1 cellular context compared by ENCODE assay signal in the genomic region with DNA sequence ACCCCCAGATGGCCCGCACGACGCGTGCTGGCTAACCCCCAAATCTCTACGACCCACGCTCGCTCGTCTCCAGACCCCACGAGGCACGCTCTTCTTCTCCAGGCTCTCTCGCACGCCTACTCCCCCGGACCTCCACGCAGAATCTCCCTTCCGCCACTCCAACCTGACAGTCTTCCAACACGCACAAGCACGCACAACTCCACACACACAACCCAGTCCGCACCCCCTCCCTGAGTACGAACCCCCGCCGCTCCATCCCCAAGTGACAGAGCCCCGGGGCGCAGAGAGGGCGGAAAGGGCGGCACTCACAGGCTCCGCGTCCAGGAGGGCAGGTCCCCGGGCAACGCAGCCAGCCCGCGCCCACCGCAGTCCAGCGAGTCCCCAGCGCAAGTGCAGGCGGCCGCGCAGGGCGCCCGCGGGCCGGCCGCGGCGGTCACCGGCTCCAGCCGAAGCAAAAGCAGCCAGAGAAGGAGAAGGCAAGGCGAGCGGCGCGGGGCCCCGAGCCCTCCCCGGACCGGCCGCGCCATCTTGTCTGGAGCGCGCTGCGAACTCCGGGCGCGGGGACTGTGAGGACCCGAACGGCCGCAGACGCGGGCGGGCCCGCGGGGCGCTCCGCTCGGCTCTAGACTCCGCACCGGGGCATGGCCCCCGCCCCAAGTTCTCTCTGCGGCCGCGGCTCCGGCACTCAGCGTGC.
TF ChIP-seq lines count a peak whose summit lies in the region.

No MANE protein-coding gene starts in this region.

TF ChIP-seq in HepG2, 621 proteins besides CTCF, POLR2A, EP300 and RAD21 (continued from another document and continues in another):
- TF ChIP-seq, protein P1, sequence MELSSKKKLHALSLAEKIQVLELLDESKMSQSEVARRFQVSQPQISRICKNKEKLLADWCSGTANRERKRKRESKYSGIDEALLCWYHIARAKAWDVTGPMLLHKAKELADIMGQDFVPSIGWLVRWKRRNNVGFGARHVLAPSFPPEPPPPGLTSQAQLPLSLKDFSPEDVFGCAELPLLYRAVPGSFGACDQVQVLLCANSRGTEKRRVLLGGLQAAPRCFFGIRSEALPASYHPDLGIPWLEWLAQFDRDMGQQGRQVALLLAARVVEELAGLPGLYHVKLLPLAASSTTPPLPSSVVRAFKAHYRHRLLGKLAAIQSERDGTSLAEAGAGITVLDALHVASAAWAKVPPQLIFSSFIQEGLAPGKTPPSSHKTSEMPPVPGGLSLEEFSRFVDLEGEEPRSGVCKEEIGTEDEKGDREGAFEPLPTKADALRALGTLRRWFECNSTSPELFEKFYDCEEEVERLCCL (CRISPR knock-in tag; IDR thresholded peaks at IDR 0.05; ENCODE audit: borderline replicate concordance) = no peak
- TF ChIP-seq, protein P2, sequence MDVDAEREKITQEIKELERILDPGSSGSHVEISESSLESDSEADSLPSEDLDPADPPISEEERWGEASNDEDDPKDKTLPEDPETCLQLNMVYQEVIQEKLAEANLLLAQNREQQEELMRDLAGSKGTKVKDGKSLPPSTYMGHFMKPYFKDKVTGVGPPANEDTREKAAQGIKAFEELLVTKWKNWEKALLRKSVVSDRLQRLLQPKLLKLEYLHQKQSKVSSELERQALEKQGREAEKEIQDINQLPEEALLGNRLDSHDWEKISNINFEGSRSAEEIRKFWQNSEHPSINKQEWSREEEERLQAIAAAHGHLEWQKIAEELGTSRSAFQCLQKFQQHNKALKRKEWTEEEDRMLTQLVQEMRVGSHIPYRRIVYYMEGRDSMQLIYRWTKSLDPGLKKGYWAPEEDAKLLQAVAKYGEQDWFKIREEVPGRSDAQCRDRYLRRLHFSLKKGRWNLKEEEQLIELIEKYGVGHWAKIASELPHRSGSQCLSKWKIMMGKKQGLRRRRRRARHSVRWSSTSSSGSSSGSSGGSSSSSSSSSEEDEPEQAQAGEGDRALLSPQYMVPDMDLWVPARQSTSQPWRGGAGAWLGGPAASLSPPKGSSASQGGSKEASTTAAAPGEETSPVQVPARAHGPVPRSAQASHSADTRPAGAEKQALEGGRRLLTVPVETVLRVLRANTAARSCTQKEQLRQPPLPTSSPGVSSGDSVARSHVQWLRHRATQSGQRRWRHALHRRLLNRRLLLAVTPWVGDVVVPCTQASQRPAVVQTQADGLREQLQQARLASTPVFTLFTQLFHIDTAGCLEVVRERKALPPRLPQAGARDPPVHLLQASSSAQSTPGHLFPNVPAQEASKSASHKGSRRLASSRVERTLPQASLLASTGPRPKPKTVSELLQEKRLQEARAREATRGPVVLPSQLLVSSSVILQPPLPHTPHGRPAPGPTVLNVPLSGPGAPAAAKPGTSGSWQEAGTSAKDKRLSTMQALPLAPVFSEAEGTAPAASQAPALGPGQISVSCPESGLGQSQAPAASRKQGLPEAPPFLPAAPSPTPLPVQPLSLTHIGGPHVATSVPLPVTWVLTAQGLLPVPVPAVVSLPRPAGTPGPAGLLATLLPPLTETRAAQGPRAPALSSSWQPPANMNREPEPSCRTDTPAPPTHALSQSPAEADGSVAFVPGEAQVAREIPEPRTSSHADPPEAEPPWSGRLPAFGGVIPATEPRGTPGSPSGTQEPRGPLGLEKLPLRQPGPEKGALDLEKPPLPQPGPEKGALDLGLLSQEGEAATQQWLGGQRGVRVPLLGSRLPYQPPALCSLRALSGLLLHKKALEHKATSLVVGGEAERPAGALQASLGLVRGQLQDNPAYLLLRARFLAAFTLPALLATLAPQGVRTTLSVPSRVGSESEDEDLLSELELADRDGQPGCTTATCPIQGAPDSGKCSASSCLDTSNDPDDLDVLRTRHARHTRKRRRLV (CRISPR knock-in tag; IDR thresholded peaks at IDR 0.05) = no peak
- TF ChIP-seq FOSL2 (CRISPR knock-in tag; IDR thresholded peaks at IDR 0.05) (no peak), HCFC1 (IDR thresholded peaks at IDR 0.05; ENCODE audit: low read depth, low read length) (no peak), ZNF33A (CRISPR knock-in tag; IDR thresholded peaks at IDR 0.05; ENCODE audit: borderline replicate concordance) (no peak), ZBTB42 (CRISPR knock-in tag; IDR thresholded peaks at IDR 0.05) (no peak), JUN (CRISPR knock-in tag; IDR thresholded peaks at IDR 0.05) (0 out of 2 replicates have a peak, but pooled peaks have one; percentile 7), TBP (CRISPR knock-in tag; IDR thresholded peaks at IDR 0.05) (no peak), EED (CRISPR knock-in tag; IDR thresholded peaks at IDR 0.05) (no peak), TCF12 (IDR thresholded peaks at IDR 0.05) (no peak), TCF12 (CRISPR knock-in tag; IDR thresholded peaks at IDR 0.05) (no peak), ZNF430 (CRISPR knock-in tag; IDR thresholded peaks at IDR 0.05) (no peak), ZEB1 (IDR thresholded peaks at IDR 0.05; ENCODE audit: insufficient replicate concordance, low read depth) (no peak), SAFB2 (CRISPR knock-in tag; IDR thresholded peaks at IDR 0.05; ENCODE audit: borderline replicate concordance, low read depth) (0 out of 2 replicates have a peak, but pooled peaks have one; percentile 6), DR1 (CRISPR knock-in tag; IDR thresholded peaks at IDR 0.05) (no peak), ZNF616 (CRISPR knock-in tag; IDR thresholded peaks at IDR 0.05; ENCODE audit: low read depth) (no peak), PHF21A (CRISPR knock-in tag; IDR thresholded peaks at IDR 0.05) (no peak), FOXA1 (IDR thresholded peaks at IDR 0.05) (no peak), FOXA1 (CRISPR knock-in tag; IDR thresholded peaks at IDR 0.05) (no peak), SMARCE1 (IDR thresholded peaks at IDR 0.05; ENCODE audit: borderline replicate concordance) (no peak), SIN3B (IDR thresholded peaks at IDR 0.05; ENCODE audit: low read length) (no peak), PITX1 (CRISPR knock-in tag; IDR thresholded peaks at IDR 0.05) (no peak), MAFK (conservative IDR thresholded peaks at IDR 0.05 in 1 of 2, IDR thresholded peaks at IDR 0.05 in 1 of 2; ENCODE audit: low read length in 2 of 2) (no peak), ZNF484 (CRISPR knock-in tag; IDR thresholded peaks at IDR 0.05; ENCODE audit: borderline replicate concordance, low read depth) (no peak), DPF2 (CRISPR knock-in tag; IDR thresholded peaks at IDR 0.05; ENCODE audit: borderline replicate concordance, low read depth) (no peak), ELF4 (CRISPR knock-in tag; IDR thresholded peaks at IDR 0.05; ENCODE audit: borderline replicate concordance) (no peak)
- TF ChIP-seq, protein P3, sequence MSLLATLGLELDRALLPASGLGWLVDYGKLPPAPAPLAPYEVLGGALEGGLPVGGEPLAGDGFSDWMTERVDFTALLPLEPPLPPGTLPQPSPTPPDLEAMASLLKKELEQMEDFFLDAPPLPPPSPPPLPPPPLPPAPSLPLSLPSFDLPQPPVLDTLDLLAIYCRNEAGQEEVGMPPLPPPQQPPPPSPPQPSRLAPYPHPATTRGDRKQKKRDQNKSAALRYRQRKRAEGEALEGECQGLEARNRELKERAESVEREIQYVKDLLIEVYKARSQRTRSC (CRISPR knock-in tag; IDR thresholded peaks at IDR 0.05; ENCODE audit: low read depth) = no peak
- TF ChIP-seq, protein P4, sequence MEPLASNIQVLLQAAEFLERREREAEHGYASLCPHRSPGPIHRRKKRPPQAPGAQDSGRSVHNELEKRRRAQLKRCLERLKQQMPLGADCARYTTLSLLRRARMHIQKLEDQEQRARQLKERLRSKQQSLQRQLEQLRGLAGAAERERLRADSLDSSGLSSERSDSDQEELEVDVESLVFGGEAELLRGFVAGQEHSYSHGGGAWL (CRISPR knock-in tag; IDR thresholded peaks at IDR 0.05) = no peak
- TF ChIP-seq, protein P5, sequence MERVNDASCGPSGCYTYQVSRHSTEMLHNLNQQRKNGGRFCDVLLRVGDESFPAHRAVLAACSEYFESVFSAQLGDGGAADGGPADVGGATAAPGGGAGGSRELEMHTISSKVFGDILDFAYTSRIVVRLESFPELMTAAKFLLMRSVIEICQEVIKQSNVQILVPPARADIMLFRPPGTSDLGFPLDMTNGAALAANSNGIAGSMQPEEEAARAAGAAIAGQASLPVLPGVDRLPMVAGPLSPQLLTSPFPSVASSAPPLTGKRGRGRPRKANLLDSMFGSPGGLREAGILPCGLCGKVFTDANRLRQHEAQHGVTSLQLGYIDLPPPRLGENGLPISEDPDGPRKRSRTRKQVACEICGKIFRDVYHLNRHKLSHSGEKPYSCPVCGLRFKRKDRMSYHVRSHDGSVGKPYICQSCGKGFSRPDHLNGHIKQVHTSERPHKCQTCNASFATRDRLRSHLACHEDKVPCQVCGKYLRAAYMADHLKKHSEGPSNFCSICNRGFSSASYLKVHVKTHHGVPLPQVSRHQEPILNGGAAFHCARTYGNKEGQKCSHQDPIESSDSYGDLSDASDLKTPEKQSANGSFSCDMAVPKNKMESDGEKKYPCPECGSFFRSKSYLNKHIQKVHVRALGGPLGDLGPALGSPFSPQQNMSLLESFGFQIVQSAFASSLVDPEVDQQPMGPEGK (CRISPR knock-in tag; IDR thresholded peaks at IDR 0.05) = 0 out of 2 replicates have a peak, but pooled peaks have one; percentile 16
- TF ChIP-seq, protein P6, sequence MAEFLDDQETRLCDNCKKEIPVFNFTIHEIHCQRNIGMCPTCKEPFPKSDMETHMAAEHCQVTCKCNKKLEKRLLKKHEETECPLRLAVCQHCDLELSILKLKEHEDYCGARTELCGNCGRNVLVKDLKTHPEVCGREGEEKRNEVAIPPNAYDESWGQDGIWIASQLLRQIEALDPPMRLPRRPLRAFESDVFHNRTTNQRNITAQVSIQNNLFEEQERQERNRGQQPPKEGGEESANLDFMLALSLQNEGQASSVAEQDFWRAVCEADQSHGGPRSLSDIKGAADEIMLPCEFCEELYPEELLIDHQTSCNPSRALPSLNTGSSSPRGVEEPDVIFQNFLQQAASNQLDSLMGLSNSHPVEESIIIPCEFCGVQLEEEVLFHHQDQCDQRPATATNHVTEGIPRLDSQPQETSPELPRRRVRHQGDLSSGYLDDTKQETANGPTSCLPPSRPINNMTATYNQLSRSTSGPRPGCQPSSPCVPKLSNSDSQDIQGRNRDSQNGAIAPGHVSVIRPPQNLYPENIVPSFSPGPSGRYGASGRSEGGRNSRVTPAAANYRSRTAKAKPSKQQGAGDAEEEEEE (CRISPR knock-in tag; IDR thresholded peaks at IDR 0.05; ENCODE audit: borderline replicate concordance) = no peak
- TF ChIP-seq, protein P7, sequence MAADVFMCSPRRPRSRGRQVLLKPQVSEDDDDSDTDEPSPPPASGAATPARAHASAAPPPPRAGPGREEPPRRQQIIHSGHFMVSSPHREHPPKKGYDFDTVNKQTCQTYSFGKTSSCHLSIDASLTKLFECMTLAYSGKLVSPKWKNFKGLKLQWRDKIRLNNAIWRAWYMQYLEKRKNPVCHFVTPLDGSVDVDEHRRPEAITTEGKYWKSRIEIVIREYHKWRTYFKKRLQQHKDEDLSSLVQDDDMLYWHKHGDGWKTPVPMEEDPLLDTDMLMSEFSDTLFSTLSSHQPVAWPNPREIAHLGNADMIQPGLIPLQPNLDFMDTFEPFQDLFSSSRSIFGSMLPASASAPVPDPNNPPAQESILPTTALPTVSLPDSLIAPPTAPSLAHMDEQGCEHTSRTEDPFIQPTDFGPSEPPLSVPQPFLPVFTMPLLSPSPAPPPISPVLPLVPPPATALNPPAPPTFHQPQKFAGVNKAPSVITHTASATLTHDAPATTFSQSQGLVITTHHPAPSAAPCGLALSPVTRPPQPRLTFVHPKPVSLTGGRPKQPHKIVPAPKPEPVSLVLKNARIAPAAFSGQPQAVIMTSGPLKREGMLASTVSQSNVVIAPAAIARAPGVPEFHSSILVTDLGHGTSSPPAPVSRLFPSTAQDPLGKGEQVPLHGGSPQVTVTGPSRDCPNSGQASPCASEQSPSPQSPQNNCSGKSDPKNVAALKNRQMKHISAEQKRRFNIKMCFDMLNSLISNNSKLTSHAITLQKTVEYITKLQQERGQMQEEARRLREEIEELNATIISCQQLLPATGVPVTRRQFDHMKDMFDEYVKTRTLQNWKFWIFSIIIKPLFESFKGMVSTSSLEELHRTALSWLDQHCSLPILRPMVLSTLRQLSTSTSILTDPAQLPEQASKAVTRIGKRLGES (CRISPR knock-in tag; IDR thresholded peaks at IDR 0.05; ENCODE audit: borderline replicate concordance) = no peak
- TF ChIP-seq, protein P8, sequence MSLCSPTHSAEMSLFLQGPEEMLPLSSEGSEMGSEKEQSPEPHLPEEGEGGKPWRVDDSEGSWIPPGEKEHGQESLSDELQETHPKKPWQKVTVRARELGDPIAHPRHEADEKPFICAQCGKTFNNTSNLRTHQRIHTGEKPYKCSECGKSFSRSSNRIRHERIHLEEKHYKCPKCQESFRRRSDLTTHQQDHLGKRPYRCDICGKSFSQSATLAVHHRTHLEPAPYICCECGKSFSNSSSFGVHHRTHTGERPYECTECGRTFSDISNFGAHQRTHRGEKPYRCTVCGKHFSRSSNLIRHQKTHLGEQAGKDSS (CRISPR knock-in tag; IDR thresholded peaks at IDR 0.05; ENCODE audit: borderline replicate concordance, low read depth) = no peak
- TF ChIP-seq, protein P9, sequence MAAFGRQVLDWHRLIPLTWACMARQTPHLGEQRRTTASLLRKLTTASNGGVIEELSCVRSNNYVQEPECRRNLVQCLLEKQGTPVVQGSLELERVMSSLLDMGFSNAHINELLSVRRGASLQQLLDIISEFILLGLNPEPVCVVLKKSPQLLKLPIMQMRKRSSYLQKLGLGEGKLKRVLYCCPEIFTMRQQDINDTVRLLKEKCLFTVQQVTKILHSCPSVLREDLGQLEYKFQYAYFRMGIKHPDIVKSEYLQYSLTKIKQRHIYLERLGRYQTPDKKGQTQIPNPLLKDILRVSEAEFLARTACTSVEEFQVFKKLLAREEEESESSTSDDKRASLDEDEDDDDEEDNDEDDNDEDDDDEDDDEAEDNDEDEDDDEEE (CRISPR knock-in tag; IDR thresholded peaks at IDR 0.05) = peak; percentile 29; the same call in 1 of the 2 replicates
